Comparison of ENCODE assay signal across 9 cellular contexts in the genomic region with DNA sequence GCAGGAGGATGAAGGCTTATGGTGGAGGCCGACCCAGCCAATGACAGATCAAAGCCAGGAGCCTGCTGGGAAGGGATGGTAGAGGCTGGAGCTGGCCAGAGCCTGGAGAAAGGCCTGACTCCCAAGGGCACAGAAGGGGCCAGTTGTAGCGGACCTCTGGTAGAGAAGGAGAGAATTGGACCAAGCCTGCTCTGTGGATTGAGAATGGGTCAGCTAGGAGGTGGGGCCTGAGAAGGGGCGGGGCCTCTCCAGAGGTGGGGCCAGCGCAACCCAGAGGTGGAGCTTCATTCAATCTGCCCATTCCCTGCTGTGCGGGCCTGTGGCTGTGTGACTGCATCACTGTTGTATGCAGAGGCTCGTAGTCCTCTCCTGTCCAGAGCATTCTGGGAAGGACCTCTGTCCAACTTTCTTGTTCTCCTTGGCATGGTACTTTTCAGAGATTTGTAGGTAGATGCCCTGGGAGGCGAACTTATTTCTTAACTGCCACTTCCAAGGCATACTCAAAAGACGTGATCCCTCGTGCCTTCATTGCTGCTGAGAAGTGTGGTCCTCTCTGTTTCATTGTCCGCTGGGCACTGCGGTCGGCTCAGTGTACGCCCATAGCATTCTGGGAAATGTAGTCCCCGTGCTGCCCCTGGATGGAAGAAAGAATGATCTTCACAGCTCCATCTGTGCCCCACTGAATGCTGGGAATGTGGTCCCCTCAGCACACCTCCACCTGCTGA. TPM values are rescaled to one million over a fixed set of nuclear protein-coding genes. Genes with fewer than 3 reads are reported as not detected.
A peak's percentile ranks its signal among the peaks of the same experiment; 100 is the strongest.
DNase-seq lines count a peak whose midpoint lies in the region; ATAC-seq, FAIRE-seq and TF ChIP-seq lines count a peak whose summit lies in the region.
"Had no signal": no experiment of that assay in that cellular context is flagged by ENCODE, and none has a peak within 500 bp of the region (broad histone marks: within the 10 kb centered on the region; RNA-seq: fewer than 3 reads in every experiment).

No MANE protein-coding gene starts in this region.

- H3K36me3 ChIP-seq in IMR-90 (ENCODE audit: control insufficient read depth, insufficient read depth, low read length), result no peaks in the 10 kb centered on the region

- no peak overlapping the region; the same call in 1 of the 2 replicates for H2AK5ac ChIP-seq in IMR-90 (ENCODE audit: low read depth, low read length)

- dilution Hi-C loops in IMR-90 (cut with HindIII; ENCODE audit: low sequenced_read_pairs, unreplicated experiment), result no loop called here

- H3K4me1 ChIP-seq in IMR-90 (ENCODE audit: control insufficient read depth, insufficient read depth, low read length) (no peaks in the 10 kb centered on the region), foreskin keratinocyte (no peaks in the 10 kb centered on the region)

- H3K9ac ChIP-seq in IMR-90 (ENCODE audit: low read depth, low read length), result no peak overlapping the region

- ATAC-seq in IMR-90 (ENCODE audit: low read depth), result peak; percentile 75
- peak; percentile 44 for ATAC-seq in foreskin keratinocyte

- no peak overlapping the region for H4K91ac ChIP-seq in IMR-90 (ENCODE audit: insufficient read depth, low read depth, low read length)

- no peak overlapping the region for H2BK20ac ChIP-seq in IMR-90 (ENCODE audit: low read depth, low read length)

- no peak overlapping the region for H2BK120ac ChIP-seq in IMR-90 (ENCODE audit: low read depth, low read length)

- H3K4me3 ChIP-seq in IMR-90 (ENCODE audit: insufficient read depth, low read depth, low read length), result peak overlapping the region; percentile 25; the same call in 1 of the 2 replicates

- POLR2A ChIA-PET in IMR-90 (lab: Charles Lee; ENCODE audit: unreplicated experiment), result no interaction called here

- peak overlapping the region; percentile 22 for H2BK5ac ChIP-seq in IMR-90 (ENCODE audit: low read depth, low read length, poor library complexity, severe bottlenecking)

- H2AFZ ChIP-seq in IMR-90 (replicated peaks; ENCODE audit: low read length, poor library complexity), result peak overlapping the region; percentile 83

- H3K9me1 ChIP-seq in IMR-90 (ENCODE audit: insufficient read depth, low read length), result peaks cover 3% of the 10 kb centered on the region; the same call in 1 of the 2 replicates

- H3K79me1 ChIP-seq in IMR-90 (ENCODE audit: low read depth in 1 of 2, low read length in 2 of 2), result no peaks in the 10 kb centered on the region

- H4K20me1 ChIP-seq in IMR-90 (ENCODE audit: insufficient read depth, low read length), result no peaks in the 10 kb centered on the region; the same call in 1 of the 2 replicates

- H3K4ac ChIP-seq in IMR-90 (ENCODE audit: low read depth, low read length), result no peak overlapping the region

- no peak overlapping the region for H3K56ac ChIP-seq in IMR-90 (ENCODE audit: extremely low read depth, insufficient read depth, low read length)

- H3K27ac ChIP-seq in IMR-90 (ENCODE audit: insufficient read depth, low read length) (no peak overlapping the region), foreskin keratinocyte (no peak overlapping the region)

- H3K4me1 Mint-ChIP-seq in Calu3 (ENCODE audit: low read depth, unreplicated experiment), result peaks cover 34% of the 10 kb centered on the region

- WGBS in IMR-90 (ENCODE audit: extremely low coverage in 2 of 2, insufficient read length in 1 of 2), 2 experiments, result 53% methylated on average over 5 of the region's 14 CpGs; no CpG with 5 or more reads in 1 of the 2 experiments

- no peak for TF ChIP-seq CTCF in Calu3 (IDR thresholded peaks at IDR 0.05; ENCODE audit: unreplicated experiment)
- TF ChIP-seq CTCF in IMR-90 (conservative IDR thresholded peaks at IDR 0.05; ENCODE audit: low read depth, low read length), result no peak
- TF ChIP-seq CTCF in foreskin keratinocyte (conservative IDR thresholded peaks at IDR 0.05), result no peak

- BruUV-seq in Calu3 (replicated peaks; lab: Mats Ljungman, UMichigan) (no TSS peak), IMR-90 (replicated peaks; lab: Mats Ljungman, UMichigan) (no TSS peak)

- H2BK15ac ChIP-seq in IMR-90 (ENCODE audit: low read depth, low read length), result no peak overlapping the region

- no peak for TF ChIP-seq POLR2A in IMR-90 (IDR thresholded peaks at IDR 0.05; ENCODE audit: low read depth, low read length)

- H2AK9ac ChIP-seq in IMR-90 (replicated peaks; ENCODE audit: low read depth, low read length, poor library complexity), result peak overlapping the region; percentile 72

- peak; percentile 44 for DNase-seq in Calu3
- DNase-seq in IMR-90, result peak; percentile 55
- DNase-seq in foreskin keratinocyte, result peak in 1 of 2 donors; percentile 50
- DNase-seq in retina, result peak; percentile 54
- no peak for DNase-seq in NCI-H2227 treated with DMSO at 0.1 percent for 48 hours (lab: John Stamatoyannopoulos, UW)
- DNase-seq in medulla oblongata (ENCODE audit: extremely low spot score), result no peak
- DNase-seq in NK-92 (lab: John Stamatoyannopoulos, UW; ENCODE audit: unreplicated experiment), result no peak

- FAIRE-seq in TTC549 (lab: Jason Lieb, UNC), result peak; percentile 3

- H4K5ac ChIP-seq in IMR-90 (ENCODE audit: low read depth, low read length), result no peak overlapping the region

- peak overlapping the region; percentile 31 for H3K27ac Mint-ChIP-seq in Calu3 (ENCODE audit: unreplicated experiment)

- H4K8ac ChIP-seq in IMR-90 (ENCODE audit: low read depth in 2 of 2, low read length in 2 of 2), result peak overlapping the region; percentile 29 to 79; a peak in 3 of 4 replicates

- H3K27me3 Mint-ChIP-seq in Calu3 (ENCODE audit: unreplicated experiment), result peaks cover 58% of the 10 kb centered on the region

- peak overlapping the region; percentile 60; the same call in 1 of the 2 replicates for H3K4me2 ChIP-seq in IMR-90 (ENCODE audit: low read depth, low read length)

- CTCF ChIA-PET in Calu3 (lab: Charles Lee), result interaction anchor here (0.5 to 0.7 kb wide), 2 partner anchors 24 to 266 kb away, joined by 3 to 5 read pairs; no protein-coding TSS in a partner anchor
- CTCF ChIA-PET in IMR-90 (lab: Yijun Ruan, JAX), result interaction anchor here (0.6 to 1.2 kb wide), 2 partner anchors 8 to 60 kb away, joined by 3 to 4 read pairs; no protein-coding TSS in a partner anchor

- TF ChIP-seq RAD21 in IMR-90 (IDR thresholded peaks at IDR 0.05; ENCODE audit: low read length), result no peak

- H3K14ac ChIP-seq in IMR-90 (replicated peaks; ENCODE audit: low read depth, low read length), result no peak overlapping the region

- in situ Hi-C loops in IMR-90 (cut with MboI; ENCODE audit: low sequenced_read_pairs), result no loop called here

- peaks cover 22% of the 10 kb centered on the region for H3K36me3 Mint-ChIP-seq in Calu3 (ENCODE audit: insufficient read depth, unreplicated experiment)
- H3K36me3 Mint-ChIP-seq: natural killer cell treated with Interleukin-12 subunit alpha and Interleukin-12 subunit beta and Interleukin-15 and Interleukin-18, amount 100 ng/mL, for 72 hours had no signal

- peak overlapping the region; percentile 8; the same call in 1 of the 2 replicates for H3K18ac ChIP-seq in IMR-90 (ENCODE audit: low read depth, low read length)

- H3K27me3 ChIP-seq in IMR-90 (ENCODE audit: control insufficient read depth, insufficient read depth, low read length) (peaks cover 30% of the 10 kb centered on the region), foreskin keratinocyte (peaks cover 11% of the 10 kb centered on the region)

- H3K9me3 Mint-ChIP-seq in Calu3 (ENCODE audit: low read depth, unreplicated experiment), result peaks cover 3% of the 10 kb centered on the region

- intact Hi-C loops in Calu3 (cut with micrococcal nuclease; ENCODE audit: unreplicated experiment) (no loop called here), IMR-90 (cut with micrococcal nuclease) (no loop called here)

- H3K9me3 ChIP-seq in IMR-90 (ENCODE audit: control insufficient read depth, insufficient read depth, low read length), result no peaks in the 10 kb centered on the region

- no peak overlapping the region for H3K23ac ChIP-seq in IMR-90 (ENCODE audit: low read depth, low read length)

- H3K4me3 Mint-ChIP-seq in Calu3 (ENCODE audit: low read depth, unreplicated experiment), result no peak overlapping the region
- H3K4me3 Mint-ChIP-seq: natural killer cell treated with Interleukin-12 subunit alpha and Interleukin-12 subunit beta and Interleukin-15 and Interleukin-18, amount 100 ng/mL, for 72 hours had no signal

TF ChIP-seq in IMR-90, 13 proteins besides CTCF, POLR2A, EP300 and RAD21 (continues in another document):
- TF ChIP-seq CHD1 (IDR thresholded peaks at IDR 0.05; ENCODE audit: low read depth, low read length), result no peak

RNA-seq across cellular contexts. Expression of a gene that starts 6.7 kb away (rescaled TPM):
- total RNA-seq in Calu3 (2022) (0.15 TPM in 1 of 2 replicates, not detected in the other), IMR-90 (2012; rRNA removed) (under 0.01 TPM in 2 replicates), foreskin keratinocyte (0.25 and 0.37 TPM in 2 replicates)
- polyA plus RNA-seq in IMR-90 (2012; rRNA removed) (0.23 and 0.24 TPM in 2 replicates), foreskin keratinocyte (0.26 and 0.41 TPM in 2 replicates)
- polyA plus RNA-seq in IMR-90 (2012; cell fraction: cytosol; rRNA removed), result 0.16 and 0.30 TPM in 2 replicates
- 0.30 and 0.69 TPM in 2 replicates for polyA plus RNA-seq in IMR-90 (2012; cell fraction: nucleus; rRNA removed; ENCODE audit: low replicate concordance)

RNA-seq across cellular contexts. Expression of a gene that starts 8.8 kb away (rescaled TPM):
- 185 and 194 TPM in 2 replicates for total RNA-seq in Calu3 (2022)
- 57.8 and 58.8 TPM in 2 replicates for total RNA-seq in IMR-90 (2012; rRNA removed)
- 171 and 180 TPM in 2 replicates for polyA plus RNA-seq in IMR-90 (2012; rRNA removed)
- polyA plus RNA-seq in IMR-90 (2012; cell fraction: cytosol; rRNA removed), result 156 and 249 TPM in 2 replicates
- 112 and 118 TPM in 2 replicates for polyA plus RNA-seq in IMR-90 (2012; cell fraction: nucleus; rRNA removed; ENCODE audit: low replicate concordance)
- 113 and 128 TPM in 2 replicates for total RNA-seq in foreskin keratinocyte
- 213 and 216 TPM in 2 replicates for polyA plus RNA-seq in foreskin keratinocyte

RNA-seq across cellular contexts. Expression of a gene that starts 36.0 kb away (rescaled TPM):
- total RNA-seq in Calu3 (2022) (not detected in 2 replicates), IMR-90 (2012; rRNA removed) (not detected in 2 replicates), foreskin keratinocyte (0.11 TPM in 1 of 2 replicates, not detected in the other)
- polyA plus RNA-seq in IMR-90 (2012; rRNA removed) (not detected in 2 replicates), foreskin keratinocyte (not detected in 2 replicates)
- 0.08 TPM in 1 of 2 replicates, not detected in the other for polyA plus RNA-seq in IMR-90 (2012; cell fraction: cytosol; rRNA removed)
- not detected in 2 replicates for polyA plus RNA-seq in IMR-90 (2012; cell fraction: nucleus; rRNA removed; ENCODE audit: low replicate concordance)

RNA-seq across cellular contexts. Expression of a gene that starts 36.4 kb away (rescaled TPM):
- total RNA-seq in Calu3 (2022) (10.4 and 14.8 TPM in 2 replicates), IMR-90 (2012; rRNA removed) (1.1 and 1.3 TPM in 2 replicates), foreskin keratinocyte (2.6 and 2.8 TPM in 2 replicates)
- polyA plus RNA-seq in IMR-90 (2012; rRNA removed) (7.6 and 8.6 TPM in 2 replicates), foreskin keratinocyte (3.7 and 4.0 TPM in 2 replicates)
- polyA plus RNA-seq in IMR-90 (2012; cell fraction: cytosol; rRNA removed), result 4.5 and 6.5 TPM in 2 replicates
- polyA plus RNA-seq in IMR-90 (2012; cell fraction: nucleus; rRNA removed; ENCODE audit: low replicate concordance), result 39.2 and 52.3 TPM in 2 replicates

RNA-seq across cellular contexts. Expression of a gene that starts 45.6 kb away (rescaled TPM):
- 75.0 and 76.7 TPM in 2 replicates for total RNA-seq in Calu3 (2022)
- total RNA-seq in IMR-90 (2012; rRNA removed), result 22.0 and 32.5 TPM in 2 replicates
- 22.5 and 25.2 TPM in 2 replicates for polyA plus RNA-seq in IMR-90 (2012; rRNA removed)
- polyA plus RNA-seq in IMR-90 (2012; cell fraction: cytosol; rRNA removed), result 20.0 and 42.6 TPM in 2 replicates
- polyA plus RNA-seq in IMR-90 (2012; cell fraction: nucleus; rRNA removed; ENCODE audit: low replicate concordance), result 13.1 and 26.6 TPM in 2 replicates
- 54.9 and 59.6 TPM in 2 replicates for total RNA-seq in foreskin keratinocyte
- 43.9 and 50.7 TPM in 2 replicates for polyA plus RNA-seq in foreskin keratinocyte

Comparison
In these comparisons a context has a peak if more than half of its experiments do, and no peak if none do; other contexts are left out.
1. DNase-seq: peak in Calu3 (single experiment), IMR-90 (single experiment) and retina (single experiment); none in NCI-H2227 treated with DMSO at 0.1 percent for 48 hours (single experiment), medulla oblongata (single experiment) and NK-92 (single experiment).